ENCODE assay signal across 27 cellular contexts in the genomic region with DNA sequence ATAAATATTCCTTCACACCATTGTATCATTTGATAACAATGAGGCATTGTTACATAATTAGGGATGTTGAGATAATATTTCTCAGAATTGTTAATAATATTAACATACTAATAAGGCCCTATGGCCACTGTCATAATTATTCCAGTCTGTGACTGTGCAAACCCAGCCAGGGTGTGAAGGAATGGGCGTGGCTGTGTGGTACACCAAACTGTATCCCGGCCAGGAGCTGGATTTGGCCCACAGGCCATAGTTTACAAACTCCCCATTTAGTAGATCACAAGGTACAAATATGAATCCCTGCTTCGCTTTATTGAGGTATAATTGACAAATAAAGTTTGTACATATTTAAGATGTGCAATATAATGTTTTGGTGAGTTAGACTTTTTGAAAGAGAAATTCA.
"Had no signal": no experiment of that assay in that cellular context is flagged by ENCODE, and none has a peak within 500 bp of the region (broad histone marks: within the 10 kb centered on the region; RNA-seq: fewer than 3 reads in every experiment).

No MANE protein-coding gene starts in this region.

- H3K27ac ChIP-seq: brain microvascular endothelial cell, epithelial cell of prostate, esophagus squamous epithelium, WERI-Rb-1 had no signal

- H3K36me3 ChIP-seq: brain microvascular endothelial cell, esophagus squamous epithelium, WERI-Rb-1 had no signal

- H3K9me3 ChIP-seq: esophagus squamous epithelium had no signal

- H3K4me3 ChIP-seq: esophagus squamous epithelium had no signal

- H3K27me3 ChIP-seq: brain microvascular endothelial cell, esophagus squamous epithelium had no signal

- H3K4me1 ChIP-seq: esophagus squamous epithelium had no signal

- DNase-seq: activated B cell treated with CpG ODN at 0.5 μM for 24 hours; activated CD4-positive, alpha-beta T cell treated with anti-CD3 and anti-CD28 coated beads for 48 hours; activated CD4-positive, alpha-beta T cell treated with anti-CD3 and anti-CD28 coated beads, Interleukin-2, amount 50 U/mL, for 1 hour; activated CD4-positive, alpha-beta T cell treated with anti-CD3 and anti-CD28 coated beads, Interleukin-2, amount 50 U/mL, for 48 hours; activated CD8-positive, alpha-beta memory T cell treated with anti-CD3 and anti-CD28 coated beads for 24 hours; activated CD8-positive, alpha-beta T cell treated with anti-CD3 and anti-CD28 coated beads for 36 hours; activated effector memory CD4-positive, alpha-beta T cell treated with Interleukin-2 at 50 U/mL for 16 hours; activated gamma-delta T cell treated with Interleukin-2 at 50 U/mL for 16 hours; activated naive CD4-positive, alpha-beta T cell treated with anti-CD3 and anti-CD28 coated beads, Interleukin-2, amount 50 U/mL, for 16 hours; activated naive CD4-positive, alpha-beta T cell treated with Interleukin-2 at 50 U/mL for 16 hours; activated T-cell treated with anti-CD3 and anti-CD28 coated beads, Interleukin-2, amount 50 U/mL, for 4 hours; amniotic stem cell; anterior cingulate cortex; brain microvascular endothelial cell; caudate nucleus; cortex of kidney; dermis blood vessel endothelial cell; effector CD4-positive, alpha-beta T cell; effector memory CD8-positive, alpha-beta T cell; esophagus squamous epithelium; T-helper 1 cell; T-helper 17 cell; T1000; WERI-Rb-1 had no signal

- ATAC-seq: activated CD4-positive, CD25-positive, alpha-beta regulatory T cell treated with anti-CD3 and anti-CD28 coated beads, Interleukin-2, amount 50 U/mL, for 24 hours; activated CD8-positive, alpha-beta T cell treated with anti-CD3 and anti-CD28 coated beads for 36 hours; activated T-cell treated with anti-CD3 and anti-CD28 coated beads, Interleukin-2, amount 50 U/mL, for 4 hours; activated T-helper 17 cell treated with anti-CD3 and anti-CD28 coated beads, Interleukin-2, amount 50 U/mL, for 72 hours; effector memory CD8-positive, alpha-beta T cell; T-helper 17 cell had no signal
